In the genomic region with DNA sequence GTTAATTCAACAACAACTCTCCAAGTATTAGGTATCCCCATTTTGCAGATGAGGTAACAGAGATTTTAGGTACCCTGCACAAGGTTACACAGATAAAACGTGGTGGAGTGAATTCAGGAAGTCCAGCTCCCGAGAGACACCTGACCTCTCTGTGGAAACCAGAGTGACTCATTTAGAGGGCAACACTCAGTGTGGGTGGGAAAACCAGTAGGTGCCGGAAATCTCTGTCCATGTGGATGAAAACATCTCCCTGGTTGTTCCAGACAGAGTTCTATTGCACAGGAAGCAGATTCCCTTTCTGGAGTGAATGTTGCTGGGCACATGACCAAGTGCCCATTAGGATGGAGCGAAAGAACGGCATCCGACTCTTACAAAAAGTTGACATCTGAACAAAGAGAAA, we compare ENCODE assay signal across 14 cellular contexts.
DNase-seq lines count a peak whose midpoint lies in the region; ATAC-seq and TF ChIP-seq lines count a peak whose summit lies in the region.
"Had no signal": no experiment of that assay in that cellular context is flagged by ENCODE, and none has a peak within 500 bp of the region (broad histone marks: within the 10 kb centered on the region; RNA-seq: fewer than 3 reads in every experiment).

No MANE protein-coding gene starts in this region.

- H3K36me3 ChIP-seq in naive thymus-derived CD4-positive, alpha-beta T cell (ENCODE audit: control insufficient read depth in 2 of 3, insufficient read depth in 3 of 3, low read length in 3 of 3), result no peaks in the 10 kb centered on the region

- POLR2A ChIA-PET in naive thymus-derived CD4-positive, alpha-beta T cell (lab: Charles Lee), result no interaction called here

- no peak overlapping the region for H3K27ac ChIP-seq in naive thymus-derived CD4-positive, alpha-beta T cell (ENCODE audit: low read depth, low read length)
- H3K27ac ChIP-seq: testis had no signal

- peak; percentile 59 for DNase-seq in H4 (ENCODE audit: low spot score)
- peak; percentile 81 for DNase-seq in RPMI7951 (ENCODE audit: low read depth)
- peak; percentile 66 for DNase-seq in fibroblast of pulmonary artery (ENCODE audit: low read depth)
- peak; percentile 3 for DNase-seq in smooth muscle cell of the brain vasculature (ENCODE audit: low read depth, low spot score)
- no peak for DNase-seq in NK-92 treated with Interleukin-12 subunit alpha and Interleukin-12 subunit beta, amount 100 ng/mL, for 24 hours (lab: John Stamatoyannopoulos, UW)
- DNase-seq in nephron progenitor cell, result no peak
- no peak for DNase-seq in naive thymus-derived CD4-positive, alpha-beta T cell
- DNase-seq: activated CD4-positive, alpha-beta T cell treated with anti-CD3 and anti-CD28 coated beads for 1 hour; activated gamma-delta T cell; anterior cingulate cortex; DMS 273 treated with DMSO at 0.1 percent for 48 hours; erythroblast; NCI-H146; testis had no signal

- no peaks in the 10 kb centered on the region for H3K4me1 ChIP-seq in naive thymus-derived CD4-positive, alpha-beta T cell (ENCODE audit: control insufficient read depth in 2 of 2, insufficient read depth in 2 of 2, low read length in 2 of 2)
- H3K4me1 ChIP-seq: testis had no signal

- ATAC-seq in naive thymus-derived CD4-positive, alpha-beta T cell, result no peak

- TF ChIP-seq CTCF in fibroblast of pulmonary artery (IDR thresholded peaks at IDR 0.05; ENCODE audit: low read length, missing control alignments) (no peak), nephron progenitor cell (IDR thresholded peaks at IDR 0.05) (no peak)

- intact Hi-C loops in naive thymus-derived CD4-positive, alpha-beta T cell (cut with micrococcal nuclease), result no loop called here

- H3K27ac Mint-ChIP-seq in nephron progenitor cell, result no peak overlapping the region
- H3K27ac Mint-ChIP-seq in naive thymus-derived CD4-positive, alpha-beta T cell, result no peak overlapping the region

- H3K4me1 Mint-ChIP-seq in nephron progenitor cell, result peaks cover 40% of the 10 kb centered on the region
- H3K4me1 Mint-ChIP-seq in naive thymus-derived CD4-positive, alpha-beta T cell, result no peaks in the 10 kb centered on the region

- H3K4me3 ChIP-seq in fibroblast of pulmonary artery (replicated peaks; ENCODE audit: low read depth, low read length), result no peak overlapping the region
- H3K4me3 ChIP-seq in naive thymus-derived CD4-positive, alpha-beta T cell (ENCODE audit: low read length), result no peak overlapping the region
- H3K4me3 ChIP-seq: testis had no signal

- no peaks in the 10 kb centered on the region for H3K9me3 Mint-ChIP-seq in nephron progenitor cell
- H3K9me3 Mint-ChIP-seq in naive thymus-derived CD4-positive, alpha-beta T cell, result peaks cover 0 to 2% (median 0%) of the 10 kb centered on the region in 11 donors

- H3K27me3 Mint-ChIP-seq in nephron progenitor cell (ENCODE audit: low read depth, poor library complexity), result peaks cover 3% of the 10 kb centered on the region
- H3K27me3 Mint-ChIP-seq in naive thymus-derived CD4-positive, alpha-beta T cell, result peaks cover 0 to 35% (median 4%) of the 10 kb centered on the region in 5 donors

- H3K9me3 ChIP-seq in naive thymus-derived CD4-positive, alpha-beta T cell (ENCODE audit: control insufficient read depth in 2 of 3, low read length in 3 of 3), result no peaks in the 10 kb centered on the region
- H3K9me3 ChIP-seq: testis had no signal

- no peaks in the 10 kb centered on the region for H3K36me3 Mint-ChIP-seq in nephron progenitor cell (ENCODE audit: low read depth)
- H3K36me3 Mint-ChIP-seq in naive thymus-derived CD4-positive, alpha-beta T cell, result no peaks in the 10 kb centered on the region

- H3K4me3 Mint-ChIP-seq in nephron progenitor cell, result no peak overlapping the region
- no peak overlapping the region for H3K4me3 Mint-ChIP-seq in naive thymus-derived CD4-positive, alpha-beta T cell

- CTCF ChIA-PET in naive thymus-derived CD4-positive, alpha-beta T cell (lab: Charles Lee), result no interaction called here

- no peaks in the 10 kb centered on the region for H3K27me3 ChIP-seq in naive thymus-derived CD4-positive, alpha-beta T cell (ENCODE audit: control insufficient read depth in 2 of 2, insufficient read depth in 2 of 2, low read length in 2 of 2)
- H3K27me3 ChIP-seq: testis had no signal

Comparison
In these comparisons a context has a peak if more than half of its experiments do, and no peak if none do; other contexts are left out.
1. DNase-seq: peak in H4 (single experiment), RPMI7951 (single experiment), fibroblast of pulmonary artery (single experiment) and smooth muscle cell of the brain vasculature (single experiment); none in NK-92 treated with Interleukin-12 subunit alpha and Interleukin-12 subunit beta, amount 100 ng/mL, for 24 hours (single experiment), nephron progenitor cell (single experiment) and naive thymus-derived CD4-positive, alpha-beta T cell (0 of 9).